ENCODE assay signal across 30 cellular contexts in genomic region chr14:38425324-38425976, GRCh38.
"Had no signal": no experiment of that assay in that cellular context is flagged by ENCODE, and none has a peak within 500 bp of the region (broad histone marks: within the 10 kb centered on the region; RNA-seq: fewer than 3 reads in every experiment).

No MANE protein-coding gene starts in this region.

- H3K36me3 ChIP-seq: esophagus muscularis mucosa, gastroesophageal sphincter, WERI-Rb-1 had no signal

- H3K4me1 ChIP-seq: body of pancreas, esophagus muscularis mucosa, gastroesophageal sphincter had no signal

- DNase-seq: activated B cell treated with CpG ODN at 0.5 μM for 24 hours; activated CD4-positive, alpha-beta T cell treated with anti-CD3 and anti-CD28 coated beads for 48 hours; activated CD4-positive, alpha-beta T cell treated with anti-CD3 and anti-CD28 coated beads, Interleukin-2, amount 50 U/mL, for 1 hour; activated CD4-positive, alpha-beta T cell treated with anti-CD3 and anti-CD28 coated beads, Interleukin-2, amount 50 U/mL, for 48 hours; activated CD8-positive, alpha-beta memory T cell treated with anti-CD3 and anti-CD28 coated beads for 24 hours; activated CD8-positive, alpha-beta T cell treated with anti-CD3 and anti-CD28 coated beads for 36 hours; activated effector memory CD4-positive, alpha-beta T cell treated with Interleukin-2 at 50 U/mL for 16 hours; activated gamma-delta T cell treated with Interleukin-2 at 50 U/mL for 16 hours; activated naive CD4-positive, alpha-beta T cell treated with anti-CD3 and anti-CD28 coated beads, Interleukin-2, amount 50 U/mL, for 16 hours; activated naive CD4-positive, alpha-beta T cell treated with Interleukin-2 at 50 U/mL for 16 hours; activated T-cell treated with anti-CD3 and anti-CD28 coated beads, Interleukin-2, amount 50 U/mL, for 4 hours; amygdala; aorta; body of pancreas; caudate nucleus; cortex of kidney; dermis blood vessel endothelial cell; effector CD4-positive, alpha-beta T cell; effector memory CD8-positive, alpha-beta T cell; erythroblast; foreskin melanocyte; head of caudate nucleus; T-helper 1 cell; T-helper 17 cell; T1000; WERI-Rb-1 had no signal

- H3K9me3 ChIP-seq: body of pancreas had no signal

- ATAC-seq: activated CD4-positive, CD25-positive, alpha-beta regulatory T cell treated with anti-CD3 and anti-CD28 coated beads, Interleukin-2, amount 50 U/mL, for 24 hours; activated CD8-positive, alpha-beta T cell treated with anti-CD3 and anti-CD28 coated beads for 36 hours; activated T-cell treated with anti-CD3 and anti-CD28 coated beads, Interleukin-2, amount 50 U/mL, for 4 hours; activated T-helper 17 cell treated with anti-CD3 and anti-CD28 coated beads, Interleukin-2, amount 50 U/mL, for 72 hours; body of pancreas; effector memory CD8-positive, alpha-beta T cell; gastroesophageal sphincter; T-helper 17 cell had no signal

- H3K4me3 ChIP-seq: body of pancreas, esophagus muscularis mucosa, gastroesophageal sphincter had no signal

- H3K27me3 ChIP-seq: body of pancreas, esophagus muscularis mucosa, gastroesophageal sphincter had no signal

- H3K27ac ChIP-seq: body of pancreas, esophagus muscularis mucosa, gastroesophageal sphincter, WERI-Rb-1 had no signal
